ENCODE assay signal across 1 cellular context in genomic region chr15:99252326-99252725, GRCh38.
TF ChIP-seq lines count a peak whose summit lies in the region.

No MANE protein-coding gene starts in this region.

TF ChIP-seq in H1, 55 proteins besides CTCF, POLR2A, EP300 and RAD21:
- TF ChIP-seq NRF1 (IDR thresholded peaks at IDR 0.05; ENCODE audit: low read depth, low read length) (no peak), TEAD4 (IDR thresholded peaks at IDR 0.05; ENCODE audit: low read depth, low read length) (no peak), SP2 (IDR thresholded peaks at IDR 0.05; ENCODE audit: low read length) (no peak), SIN3A (conservative IDR thresholded peaks at IDR 0.05 in 1 of 2, IDR thresholded peaks at IDR 0.05 in 1 of 2; ENCODE audit: low read depth in 1 of 2, low read length in 2 of 2) (no peak), RNF2 (IDR thresholded peaks at IDR 0.05; ENCODE audit: borderline replicate concordance, low read depth, low read length, missing control alignments, poor library complexity, severe bottlenecking) (no peak), SP4 (IDR thresholded peaks at IDR 0.05; ENCODE audit: low read length) (no peak), RXRA (IDR thresholded peaks at IDR 0.05; ENCODE audit: insufficient read depth, low read depth, low read length) (no peak), RFX5 (IDR thresholded peaks at IDR 0.05; ENCODE audit: borderline replicate concordance, low read depth, low read length) (no peak), NANOG (IDR thresholded peaks at IDR 0.05; ENCODE audit: insufficient read depth, low read depth, low read length, poor library complexity, severe bottlenecking) (no peak), POLR2AphosphoS5 (IDR thresholded peaks at IDR 0.05; ENCODE audit: low read depth, low read length) (no peak), TCF12 (IDR thresholded peaks at IDR 0.05; ENCODE audit: low read depth, low read length) (no peak), CREB1 (IDR thresholded peaks at IDR 0.05) (no peak)
- TF ChIP-seq, protein P1, sequence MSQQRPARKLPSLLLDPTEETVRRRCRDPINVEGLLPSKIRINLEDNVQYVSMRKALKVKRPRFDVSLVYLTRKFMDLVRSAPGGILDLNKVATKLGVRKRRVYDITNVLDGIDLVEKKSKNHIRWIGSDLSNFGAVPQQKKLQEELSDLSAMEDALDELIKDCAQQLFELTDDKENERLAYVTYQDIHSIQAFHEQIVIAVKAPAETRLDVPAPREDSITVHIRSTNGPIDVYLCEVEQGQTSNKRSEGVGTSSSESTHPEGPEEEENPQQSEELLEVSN (IDR thresholded peaks at IDR 0.05), result no peak
- TF ChIP-seq, protein P2, sequence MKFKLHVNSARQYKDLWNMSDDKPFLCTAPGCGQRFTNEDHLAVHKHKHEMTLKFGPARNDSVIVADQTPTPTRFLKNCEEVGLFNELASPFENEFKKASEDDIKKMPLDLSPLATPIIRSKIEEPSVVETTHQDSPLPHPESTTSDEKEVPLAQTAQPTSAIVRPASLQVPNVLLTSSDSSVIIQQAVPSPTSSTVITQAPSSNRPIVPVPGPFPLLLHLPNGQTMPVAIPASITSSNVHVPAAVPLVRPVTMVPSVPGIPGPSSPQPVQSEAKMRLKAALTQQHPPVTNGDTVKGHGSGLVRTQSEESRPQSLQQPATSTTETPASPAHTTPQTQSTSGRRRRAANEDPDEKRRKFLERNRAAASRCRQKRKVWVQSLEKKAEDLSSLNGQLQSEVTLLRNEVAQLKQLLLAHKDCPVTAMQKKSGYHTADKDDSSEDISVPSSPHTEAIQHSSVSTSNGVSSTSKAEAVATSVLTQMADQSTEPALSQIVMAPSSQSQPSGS (IDR thresholded peaks at IDR 0.05; ENCODE audit: low read length), result no peak
